Comparison of ENCODE assay signal across 8 cellular contexts in the genomic region with DNA sequence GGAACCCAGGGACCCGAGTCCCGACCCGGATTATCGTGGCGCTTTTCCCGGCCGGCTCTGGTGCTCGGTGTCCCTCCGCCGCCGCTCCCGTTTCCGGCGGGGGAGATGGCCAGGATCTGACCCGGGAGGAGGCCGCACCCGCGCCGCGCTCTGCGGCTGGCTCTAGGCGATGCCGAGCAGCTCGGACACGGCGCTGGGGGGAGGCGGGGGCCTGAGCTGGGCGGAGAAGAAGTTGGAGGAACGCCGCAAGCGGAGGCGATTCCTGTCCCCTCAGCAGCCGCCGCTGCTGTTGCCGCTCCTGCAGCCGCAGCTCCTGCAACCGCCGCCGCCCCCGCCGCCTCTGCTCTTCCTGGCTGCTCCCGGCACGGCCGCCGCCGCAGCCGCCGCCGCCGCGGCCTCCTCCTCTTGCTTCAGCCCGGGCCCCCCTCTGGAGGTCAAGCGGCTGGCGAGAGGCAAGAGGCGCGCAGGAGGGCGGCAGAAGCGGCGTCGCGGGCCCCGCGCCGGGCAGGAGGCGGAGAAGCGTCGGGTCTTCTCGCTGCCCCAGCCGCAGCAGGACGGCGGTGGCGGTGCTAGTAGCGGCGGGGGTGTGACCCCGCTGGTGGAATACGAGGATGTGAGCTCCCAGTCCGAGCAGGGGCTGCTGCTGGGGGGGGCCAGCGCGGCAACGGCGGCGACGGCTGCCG. TPM values are rescaled to one million over a fixed set of nuclear protein-coding genes. Genes with fewer than 3 reads are reported as not detected.
DNase-seq lines count a peak whose midpoint lies in the region; ATAC-seq and TF ChIP-seq lines count a peak whose summit lies in the region.

No MANE protein-coding gene starts in this region.

- DNase-seq in breast epithelium (ENCODE audit: low spot score in 2 of 2): peak; percentile 30 to 60
- peak; percentile 57 for DNase-seq in iris pigment epithelial cell (ENCODE audit: low read depth)
- peak; percentile 5 to 32 for DNase-seq in stimulated activated CD4-positive, alpha-beta T cell treated with anti-CD3 and anti-CD28 coated beads, Interleukin-12 subunit alpha, Interleukin-12 subunit beta, amount 100 ng/mL, for 24 hours (ENCODE audit: low read depth in 2 of 2)
- no peak for DNase-seq in DMS153 (lab: John Stamatoyannopoulos, UW)

- H3K4me3 ChIP-seq in DOHH2 (ENCODE audit: low read length) (peak overlapping the region; percentile 80), breast epithelium (peak overlapping the region; percentile 88 to 98 (median 95))

- H3K79me2 ChIP-seq in DOHH2 (ENCODE audit: control insufficient read depth, low read length): peaks cover 68% of the 10 kb centered on the region

- no peak for TF ChIP-seq POLR2A in breast epithelium (IDR thresholded peaks at IDR 0.05)

- peak; percentile 1 for ATAC-seq in HG03432 (IDR thresholded peaks at IDR 0.05; ENCODE audit: unreplicated experiment)
- no peak for ATAC-seq in HG02938 (IDR thresholded peaks at IDR 0.05; ENCODE audit: unreplicated experiment)

- H3F3A ChIP-seq in DOHH2 (ENCODE audit: control insufficient read depth, insufficient read depth): peaks cover 12% of the 10 kb centered on the region

- H4K20me1 ChIP-seq in DOHH2 (ENCODE audit: control insufficient read depth, insufficient read depth, low read depth, low read length): peaks cover 33% of the 10 kb centered on the region

- peak overlapping the region; percentile 60 for H3K4me2 ChIP-seq in DOHH2 (ENCODE audit: low read length)

- H3K27me3 ChIP-seq in DOHH2 (ENCODE audit: control insufficient read depth, low read length) (no peaks in the 10 kb centered on the region), breast epithelium (no peaks in the 10 kb centered on the region)

- peaks cover 53% of the 10 kb centered on the region for H3K36me3 ChIP-seq in DOHH2 (ENCODE audit: control insufficient read depth, low read length)
- H3K36me3 ChIP-seq in breast epithelium: no peaks in the 10 kb centered on the region

- intact Hi-C loops in breast epithelium (cut with DNase I; ENCODE audit: low total_unique reads): no loop called here

- no peaks in the 10 kb centered on the region for H3K9me2 ChIP-seq in DOHH2 (replicated peaks; ENCODE audit: control insufficient read depth, low read length)

- H3K4me1 ChIP-seq in DOHH2 (ENCODE audit: control insufficient read depth, low read length) (peaks cover 41% of the 10 kb centered on the region), breast epithelium (peaks cover 0 to 16% of the 10 kb centered on the region in 2 donors)

- TF ChIP-seq CTCF in DOHH2 (IDR thresholded peaks at IDR 0.05; ENCODE audit: low read depth, low read length, poor library complexity, severe bottlenecking) (no peak), VCaP (conservative IDR thresholded peaks at IDR 0.05) (no peak), breast epithelium (IDR thresholded peaks at IDR 0.05) (no peak)

- H3K27ac ChIP-seq in DOHH2 (ENCODE audit: low read depth, low read length): peak overlapping the region; percentile 97
- H3K27ac ChIP-seq in VCaP: peak overlapping the region; percentile 100
- peak overlapping the region; percentile 96 to 99 for H3K27ac ChIP-seq in breast epithelium

- H3K9me3 ChIP-seq in DOHH2 (ENCODE audit: control insufficient read depth, insufficient read depth, low read length) (no peaks in the 10 kb centered on the region), breast epithelium (no peaks in the 10 kb centered on the region)

RNA-seq across cellular contexts. Expression of a gene that starts 0.6 kb away (rescaled TPM):
- 100 to 1,000 TPM in 1 of 3 donors, 10 to 100 TPM in 2; 70.9 to 128 (median 95.4) TPM for total RNA-seq in breast epithelium
